In genomic region chr10:93911865-93912264, GRCh38 we compare ENCODE assay signal across 1 cellular context.
TF ChIP-seq lines count a peak whose summit lies in the region.

No MANE protein-coding gene starts in this region.

TF ChIP-seq in GM23338, 12 proteins besides CTCF, POLR2A, EP300 and RAD21 (continued from another document):
- no peak for TF ChIP-seq ZNF462 (CRISPR knock-in tag; IDR thresholded peaks at IDR 0.05)
- TF ChIP-seq ZNF114 (CRISPR knock-in tag; IDR thresholded peaks at IDR 0.05) = no peak
- TF ChIP-seq ZNF331 (CRISPR knock-in tag; IDR thresholded peaks at IDR 0.05; ENCODE audit: low read depth) = no peak
- no peak for TF ChIP-seq EZH2 (IDR thresholded peaks at IDR 0.05; ENCODE audit: low read depth, unreplicated experiment)
- TF ChIP-seq CREB1 (CRISPR knock-in tag; IDR thresholded peaks at IDR 0.05; ENCODE audit: low read depth) = no peak
- no peak for TF ChIP-seq STAT1 (IDR thresholded peaks at IDR 0.05; ENCODE audit: unreplicated experiment)
